8 cellular contexts compared by ENCODE assay signal in the genomic region with DNA sequence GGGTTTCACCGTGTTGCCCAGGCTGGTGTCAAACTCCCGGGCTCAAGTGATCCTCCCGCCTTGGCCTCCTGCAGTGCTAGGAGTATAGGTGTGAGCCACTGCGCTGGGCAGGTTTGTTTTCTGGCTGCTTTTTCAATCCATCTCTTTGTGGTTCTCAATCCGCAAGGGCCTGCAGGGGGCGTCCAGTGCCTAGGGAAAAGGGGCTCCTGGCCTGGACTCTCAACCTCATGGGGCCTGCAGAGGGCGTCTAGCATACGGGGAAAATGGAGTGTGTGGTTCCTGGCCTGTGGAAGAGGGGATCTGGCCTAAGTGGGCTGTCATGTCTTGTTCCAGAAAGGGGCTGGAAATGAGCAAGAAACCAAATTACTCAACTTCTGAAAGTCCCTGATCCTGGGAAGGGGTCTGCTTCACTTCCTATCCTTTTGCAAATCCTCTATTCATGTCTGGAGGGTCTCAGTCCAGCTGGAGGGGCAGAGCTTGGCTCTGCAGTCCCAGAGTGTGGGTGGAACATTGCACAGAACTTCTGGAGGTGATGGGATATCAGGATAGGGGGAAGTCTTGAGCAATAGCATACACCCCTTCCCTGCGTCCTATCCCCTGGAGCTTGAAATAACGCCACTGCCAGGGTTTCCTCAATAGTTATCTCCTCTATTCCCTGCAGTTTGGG.
DNase-seq lines count a peak whose midpoint lies in the region; ATAC-seq and TF ChIP-seq lines count a peak whose summit lies in the region.

No MANE protein-coding gene starts in this region.

- no peaks in the 10 kb centered on the region for H3K27me3 ChIP-seq in brain microvascular endothelial cell (replicated peaks)

- TF ChIP-seq CTCF in brain microvascular endothelial cell (IDR thresholded peaks at IDR 0.05; ENCODE audit: low read depth, low read length, missing control alignments), result peak; percentile 98

- no peaks in the 10 kb centered on the region for H3K36me3 ChIP-seq in brain microvascular endothelial cell (replicated peaks)

- H3K4me3 ChIP-seq in brain microvascular endothelial cell (ENCODE audit: low read depth, low read length), result no peak overlapping the region

- DNase-seq in SIG-M5 treated with dmso at 0.1 percent for 504 hours (lab: John Stamatoyannopoulos, UW; ENCODE audit: unreplicated experiment) (peak; percentile 80), SIG-M5 (lab: John Stamatoyannopoulos, UW) (no peak), NCI-H1105 treated with DMSO at 0.1 percent for 48 hours (lab: John Stamatoyannopoulos, UW) (peak; percentile 40), T-helper 9 cell (peak; percentile 32), brain microvascular endothelial cell (peak; percentile 72), kidney tubule cell (ENCODE audit: low spot score) (peak; percentile 49)
- DNase-seq in stimulated activated CD8-positive, alpha-beta memory T cell treated with anti-CD3 and anti-CD28 coated beads, Interleukin-12 subunit alpha, Interleukin-12 subunit beta, amount 100 ng/mL, for 24 hours (ENCODE audit: extremely low read depth), result peak; percentile 25

- no peak for ATAC-seq in GM18502 (IDR thresholded peaks at IDR 0.05; ENCODE audit: poor library complexity, unreplicated experiment)

- in situ Hi-C loops in brain microvascular endothelial cell (cut with HindIII; ENCODE audit: low pct_ligation_motif_present, low sequenced_read_pairs), result no loop called here

- no peak overlapping the region for H3K27ac ChIP-seq in brain microvascular endothelial cell
